ENCODE assay signal across 16 cellular contexts in the genomic region with DNA sequence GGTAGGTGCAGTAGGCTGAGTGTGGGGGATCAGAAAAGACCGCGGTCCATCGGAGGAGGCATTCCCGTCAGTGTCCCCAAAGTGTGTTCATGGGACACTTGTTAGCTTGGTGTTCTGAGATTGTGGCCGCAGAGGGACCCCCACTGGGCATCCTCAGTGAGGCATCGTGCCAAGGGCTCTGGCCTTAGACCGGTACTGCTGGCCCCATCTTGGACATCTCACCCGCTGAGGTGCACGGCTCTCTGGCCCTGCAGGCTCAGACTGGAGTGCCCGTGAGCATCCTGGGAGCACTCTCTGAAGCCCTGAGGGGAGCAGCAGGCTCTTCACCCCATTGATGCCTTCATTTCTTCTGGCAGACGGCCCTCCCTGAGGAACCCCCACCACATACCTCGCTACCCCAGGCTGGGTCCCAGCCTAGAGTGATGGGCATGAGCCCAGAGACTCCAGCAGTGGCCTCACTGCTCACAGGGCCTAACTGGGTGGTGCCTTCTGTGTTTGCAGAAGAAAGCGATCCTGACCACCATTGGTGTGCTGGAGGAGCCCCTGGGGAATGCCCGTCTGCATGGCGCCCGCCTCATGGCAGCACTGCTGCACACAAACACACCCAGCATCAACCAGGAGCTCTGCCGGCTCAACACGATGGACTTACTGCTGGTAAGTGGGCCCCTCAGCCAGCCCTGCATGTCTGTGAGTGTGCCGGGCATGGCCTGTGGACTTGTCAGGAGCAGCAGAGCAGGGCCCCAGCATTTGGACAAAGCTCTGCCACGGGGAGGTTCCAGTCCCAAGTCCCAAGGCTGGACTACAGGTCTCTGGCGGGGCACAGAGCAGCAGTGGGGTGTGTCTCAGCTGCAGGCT. TPM values are rescaled to one million over a fixed set of nuclear protein-coding genes. Genes with fewer than 3 reads are reported as not detected.
"Had no signal": no experiment of that assay in that cellular context is flagged by ENCODE, and none has a peak within 500 bp of the region (broad histone marks: within the 10 kb centered on the region; RNA-seq: fewer than 3 reads in every experiment).

No MANE protein-coding gene starts in this region.

- DNase-seq: effector CD4-positive, alpha-beta T cell; endodermal cell; erythroblast; foreskin keratinocyte; kidney glomerular epithelial cell; mammary epithelial cell; naive thymus-derived CD4-positive, alpha-beta T cell; nephron progenitor cell; small intestine; stimulated activated CD4-positive, alpha-beta T cell treated with anti-CD3 and anti-CD28 coated beads, Interleukin-12 subunit alpha, Interleukin-12 subunit beta, amount 100 ng/mL, for 4 hours; stimulated activated naive CD4-positive, alpha-beta T cell treated with Interleukin-2 at 50 U/mL for 16 hours; tibial artery had no signal

- ATAC-seq: foreskin keratinocyte; naive thymus-derived CD4-positive, alpha-beta T cell had no signal

- H3K4me3 ChIP-seq: coronary artery, suprapubic skin, tibial artery, upper lobe of left lung, vagina had no signal

- H3K9me3 Mint-ChIP-seq: endodermal cell; naive thymus-derived CD4-positive, alpha-beta T cell had no signal

- H3K27ac ChIP-seq: coronary artery, foreskin keratinocyte, suprapubic skin, tibial artery, upper lobe of left lung, vagina had no signal

- H3K9me3 ChIP-seq: suprapubic skin, tibial artery, upper lobe of left lung, vagina had no signal

- H3K27me3 ChIP-seq: foreskin keratinocyte, suprapubic skin, tibial artery, upper lobe of left lung, vagina had no signal

- H3K4me1 ChIP-seq: foreskin keratinocyte, suprapubic skin, tibial artery, upper lobe of left lung, vagina had no signal

- H3K4me1 Mint-ChIP-seq: endodermal cell, nephron progenitor cell had no signal

- H3K27ac Mint-ChIP-seq: endodermal cell, nephron progenitor cell had no signal

- H3K4me3 Mint-ChIP-seq: endodermal cell; naive thymus-derived CD4-positive, alpha-beta T cell; nephron progenitor cell had no signal

RNA-seq across cellular contexts. Expression of gene ADM2, which starts 58.2 kb away (rescaled TPM):
- total RNA-seq: vagina had no signal
